In the genomic region with DNA sequence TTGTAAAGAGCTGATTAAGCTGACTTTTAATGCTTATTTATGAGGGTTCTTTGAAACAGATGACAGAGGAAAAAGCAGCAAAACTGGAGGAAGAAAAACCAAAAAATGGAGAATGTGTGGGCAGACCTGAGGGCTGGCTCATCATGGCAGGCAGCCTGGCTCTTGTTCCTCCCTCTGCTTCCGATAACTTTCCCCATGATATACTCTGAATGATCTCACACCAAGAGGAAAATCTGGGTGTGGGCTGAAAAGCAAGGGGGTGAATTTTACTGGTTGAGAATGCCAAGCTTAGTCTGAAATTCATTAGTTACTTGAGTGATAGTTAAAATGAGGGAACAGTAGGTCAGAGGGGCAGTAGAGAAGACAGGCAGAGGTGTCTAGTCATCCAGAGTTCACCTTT, we compare ENCODE assay signal across 21 cellular contexts.
A peak's percentile ranks its signal among the peaks of the same experiment; 100 is the strongest.
DNase-seq lines count a peak whose midpoint lies in the region; TF ChIP-seq lines count a peak whose summit lies in the region.
"Had no signal": no experiment of that assay in that cellular context is flagged by ENCODE, and none has a peak within 500 bp of the region (broad histone marks: within the 10 kb centered on the region; RNA-seq: fewer than 3 reads in every experiment).

No MANE protein-coding gene starts in this region.

- H3K27ac ChIP-seq in uterus (peak overlapping the region; percentile 3 to 20), RWPE1 (no peak overlapping the region)
- H3K27ac ChIP-seq: 22Rv1, A549, BLaER1, HL-60 had no signal

- peaks cover 0 to 4% of the 10 kb centered on the region in 2 donors for H3K4me1 ChIP-seq in uterus
- H3K4me1 ChIP-seq: BLaER1 had no signal

- no peaks in the 10 kb centered on the region for H3K27me3 Mint-ChIP-seq in activated naive CD4-positive, alpha-beta T cell treated with anti-CD3 and anti-CD28 coated beads, Interleukin-2, amount 10 ng/mL, durations not matched to agents 7 days and 5 days
- no peaks in the 10 kb centered on the region for H3K27me3 Mint-ChIP-seq in nephron (ENCODE audit: low read depth)
- no peaks in the 10 kb centered on the region for H3K27me3 Mint-ChIP-seq in activated T-cell treated with anti-CD3 and anti-CD28 coated beads, Interleukin-2, amount 50 U/mL, for 24 hours
- H3K27me3 Mint-ChIP-seq: CD4-positive, alpha-beta memory T cell had no signal

- H3K4me3 Mint-ChIP-seq in activated naive CD4-positive, alpha-beta T cell treated with anti-CD3 and anti-CD28 coated beads, Interleukin-2, amount 10 ng/mL, durations not matched to agents 7 days and 5 days, result no peak overlapping the region
- no peak overlapping the region for H3K4me3 Mint-ChIP-seq in nephron
- no peak overlapping the region for H3K4me3 Mint-ChIP-seq in activated T-cell treated with anti-CD3 and anti-CD28 coated beads, Interleukin-2, amount 50 U/mL, for 24 hours
- H3K4me3 Mint-ChIP-seq: CD14-positive monocyte; CD4-positive, alpha-beta memory T cell; HFFc6 had no signal

- intact Hi-C loops in uterus (cut with DNase I; ENCODE audit: low total_unique reads), result no loop called here

- peak overlapping the region; percentile 26 for H3K27ac Mint-ChIP-seq in activated naive CD4-positive, alpha-beta T cell treated with anti-CD3 and anti-CD28 coated beads, Interleukin-2, amount 10 ng/mL, durations not matched to agents 7 days and 5 days
- H3K27ac Mint-ChIP-seq in nephron, result peak overlapping the region in 2 of 3 experiments; percentile 75 to 96
- no peak overlapping the region for H3K27ac Mint-ChIP-seq in activated T-cell treated with anti-CD3 and anti-CD28 coated beads, Interleukin-2, amount 50 U/mL, for 24 hours
- H3K27ac Mint-ChIP-seq: CD14-positive monocyte; CD4-positive, alpha-beta memory T cell; HFFc6 had no signal

- POLR2A ChIA-PET in RWPE1 (lab: Yijun Ruan, JAX; ENCODE audit: low non-redundant PET), result no interaction called here

- H3K36me3 ChIP-seq in uterus, result no peaks in the 10 kb centered on the region
- H3K36me3 ChIP-seq: BLaER1 had no signal

- H3K4me1 Mint-ChIP-seq in activated naive CD4-positive, alpha-beta T cell treated with anti-CD3 and anti-CD28 coated beads, Interleukin-2, amount 10 ng/mL, durations not matched to agents 7 days and 5 days, result no peaks in the 10 kb centered on the region
- peaks cover 77% of the 10 kb centered on the region for H3K4me1 Mint-ChIP-seq in nephron
- H3K4me1 Mint-ChIP-seq in activated T-cell treated with anti-CD3 and anti-CD28 coated beads, Interleukin-2, amount 50 U/mL, for 24 hours (ENCODE audit: low read depth), result no peaks in the 10 kb centered on the region
- H3K4me1 Mint-ChIP-seq: CD14-positive monocyte; CD4-positive, alpha-beta memory T cell had no signal

- no peaks in the 10 kb centered on the region for H3K9me3 Mint-ChIP-seq in activated naive CD4-positive, alpha-beta T cell treated with anti-CD3 and anti-CD28 coated beads, Interleukin-2, amount 10 ng/mL, durations not matched to agents 7 days and 5 days
- H3K9me3 Mint-ChIP-seq in nephron, result no peaks in the 10 kb centered on the region
- no peaks in the 10 kb centered on the region for H3K9me3 Mint-ChIP-seq in activated T-cell treated with anti-CD3 and anti-CD28 coated beads, Interleukin-2, amount 50 U/mL, for 24 hours
- H3K9me3 Mint-ChIP-seq: HFFc6 had no signal

- H3K27me3 ChIP-seq in uterus, result no peaks in the 10 kb centered on the region
- H3K27me3 ChIP-seq: BLaER1 had no signal

- DNase-seq in activated naive CD4-positive, alpha-beta T cell treated with anti-CD3 and anti-CD28 coated beads, Interleukin-2, amount 10 ng/mL, durations not matched to agents 7 days and 5 days, result no peak
- DNase-seq in activated naive CD4-positive, alpha-beta T cell treated with Interleukin-2 at 50 U/mL for 16 hours, result no peak
- DNase-seq in fibroblast of mammary gland (ENCODE audit: low read depth) (peak; percentile 35), uterus (no peak), RWPE1 (ENCODE audit: low spot score) (no peak), DMS114 treated with DMSO at 0.1 percent for 48 hours (lab: John Stamatoyannopoulos, UW; ENCODE audit: unreplicated experiment) (no peak)
- DNase-seq in activated T-cell treated with anti-CD3 and anti-CD28 coated beads, Interleukin-2, amount 50 U/mL, for 24 hours, result no peak
- DNase-seq: AML-193; CD4-positive, alpha-beta memory T cell; DMS 273 treated with DMSO at 0.1 percent for 48 hours; GDM1; GOT3; H7; HFFc6; IMR-90 had no signal

- H3K36me3 Mint-ChIP-seq in activated naive CD4-positive, alpha-beta T cell treated with anti-CD3 and anti-CD28 coated beads, Interleukin-2, amount 10 ng/mL, durations not matched to agents 7 days and 5 days, result no peaks in the 10 kb centered on the region
- no peaks in the 10 kb centered on the region for H3K36me3 Mint-ChIP-seq in nephron (ENCODE audit: low read depth)
- no peaks in the 10 kb centered on the region for H3K36me3 Mint-ChIP-seq in activated T-cell treated with anti-CD3 and anti-CD28 coated beads, Interleukin-2, amount 50 U/mL, for 24 hours (ENCODE audit: low read depth)
- H3K36me3 Mint-ChIP-seq: CD14-positive monocyte; CD4-positive, alpha-beta memory T cell had no signal

- H3K9me3 ChIP-seq in uterus, result no peaks in the 10 kb centered on the region
- H3K9me3 ChIP-seq: A549, BLaER1 had no signal

- CTCF ChIA-PET in activated naive CD4-positive, alpha-beta T cell treated with anti-CD3 and anti-CD28 coated beads, Interleukin-2, amount 10 ng/mL, durations not matched to agents 7 days and 5 days (lab: Charles Lee), result no interaction called here
- CTCF ChIA-PET in RWPE1 (lab: Yijun Ruan, JAX), result no interaction called here

- TF ChIP-seq POLR2A in uterus (IDR thresholded peaks at IDR 0.05), result no peak

- H3K4me3 ChIP-seq in fibroblast of mammary gland (ENCODE audit: control insufficient read depth, low read depth, low read length) (no peak overlapping the region), uterus (no peak overlapping the region)
- H3K4me3 ChIP-seq: A549, BLaER1 had no signal

- no peak for TF ChIP-seq CTCF in fibroblast of mammary gland (conservative IDR thresholded peaks at IDR 0.05; ENCODE audit: control insufficient read depth, insufficient read depth, low read depth, low read length)
- TF ChIP-seq CTCF in nephron (IDR thresholded peaks at IDR 0.05; ENCODE audit: unreplicated experiment in 3 of 3), result no peak
- no peak for TF ChIP-seq CTCF in uterus (IDR thresholded peaks at IDR 0.05)
- TF ChIP-seq CTCF in RWPE1 (conservative IDR thresholded peaks at IDR 0.05; ENCODE audit: low read depth), result no peak
